ENCODE assay signal across 26 cellular contexts in genomic region chr17:53792451-53792850, GRCh38. TPM values are rescaled to one million over a fixed set of nuclear protein-coding genes. Genes with fewer than 3 reads are reported as not detected.
"Had no signal": no experiment of that assay in that cellular context is flagged by ENCODE, and none has a peak within 500 bp of the region (broad histone marks: within the 10 kb centered on the region; RNA-seq: fewer than 3 reads in every experiment).

No MANE protein-coding gene starts in this region.

- H3K4me2 ChIP-seq: SK-N-SH had no signal

- ATAC-seq: PC-3 had no signal

- H3K27ac ChIP-seq: Peyer's patch had no signal

- H3K36me3 ChIP-seq: Peyer's patch had no signal

- H3K27me3 ChIP-seq: Peyer's patch had no signal

- H3K4me3 ChIP-seq: Peyer's patch had no signal

- H3K9ac ChIP-seq: SK-N-SH had no signal

- H3K4me1 ChIP-seq: Peyer's patch had no signal

- H3K9me3 ChIP-seq: Peyer's patch, SK-N-SH had no signal

- DNase-seq: KBM-7, NCI-H1092, NCI-H1105 treated with DMSO at 0.1 percent for 48 hours, NCI-H1417 treated with DMSO at 0.1 percent for 48 hours, NCI-H146, NCI-H1694 treated with DMSO at 0.1 percent for 48 hours, NCI-H1930, NCI-H2081, NCI-H2107, NCI-H2227 treated with DMSO at 0.1 percent for 48 hours, NCI-H446, NCI-H510A, NCI-H524 treated with DMSO at 0.1 percent for 48 hours, NCI-H69, NCI-H774, PC-3, SHP77, SK-N-SH, SW 1271 had no signal

RNA-seq across cellular contexts. Expression of gene KIF2B, which starts 30.3 kb away (rescaled TPM):
- total RNA-seq: HT1080, LHCN-M2, MCF 10A, OCI-LY7, PC-3, Peyer's patch, RPMI7951, SK-MEL-5 had no signal
- polyA plus RNA-seq: SK-N-SH had no signal
